Comparison of ENCODE assay signal across 19 cellular contexts in genomic region chr7:142884285-142884637, GRCh38. TPM values are rescaled to one million over a fixed set of nuclear protein-coding genes. Genes with fewer than 3 reads are reported as not detected.
DNase-seq lines count a peak whose midpoint lies in the region; ATAC-seq and TF ChIP-seq lines count a peak whose summit lies in the region.
"Had no signal": no experiment of that assay in that cellular context is flagged by ENCODE, and none has a peak within 500 bp of the region (broad histone marks: within the 10 kb centered on the region; RNA-seq: fewer than 3 reads in every experiment).

No MANE protein-coding gene starts in this region.

- H3K27ac Mint-ChIP-seq in neural crest cell (ENCODE audit: unreplicated experiment) (peak overlapping the region; percentile 72), type B pancreatic cell (no peak overlapping the region), osteocyte (ENCODE audit: unreplicated experiment) (no peak overlapping the region)
- H3K27ac Mint-ChIP-seq: GM23338 had no signal

- ATAC-seq in body of pancreas: no peak
- ATAC-seq: GM23338, HCT116, HepG2 had no signal

- H3K27ac ChIP-seq in OCI-LY3 (ENCODE audit: low read length) (no peak overlapping the region), body of pancreas (peak overlapping the region in 3 of 4 donors; percentile 73 to 79 (median 78))

- peak overlapping the region; percentile 3; the same call in 1 of the 2 replicates for H3K9ac ChIP-seq in OCI-LY3 (ENCODE audit: low read length)

- H3K4me2 ChIP-seq in OCI-LY3 (ENCODE audit: low read length): peak overlapping the region; percentile 32
- H3K4me2 ChIP-seq: GM23338 had no signal

- H3K36me3 Mint-ChIP-seq in neural crest cell (ENCODE audit: low read depth): no peaks in the 10 kb centered on the region
- no peaks in the 10 kb centered on the region for H3K36me3 Mint-ChIP-seq in type B pancreatic cell
- no peaks in the 10 kb centered on the region for H3K36me3 Mint-ChIP-seq in osteocyte (ENCODE audit: unreplicated experiment)
- H3K36me3 Mint-ChIP-seq: CD14-positive monocyte had no signal

- H3K9me3 Mint-ChIP-seq in neural crest cell: peaks cover 4% of the 10 kb centered on the region
- H3K9me3 Mint-ChIP-seq in type B pancreatic cell: no peaks in the 10 kb centered on the region
- no peaks in the 10 kb centered on the region for H3K9me3 Mint-ChIP-seq in osteocyte (ENCODE audit: unreplicated experiment)
- H3K9me3 Mint-ChIP-seq: CD14-positive monocyte, GM23338 had no signal

- H2AFZ ChIP-seq in OCI-LY3 (ENCODE audit: low read depth, low read length): peak overlapping the region; percentile 47
- H2AFZ ChIP-seq: GM23338 had no signal

- TF ChIP-seq CTCF in OCI-LY3 (IDR thresholded peaks at IDR 0.05; ENCODE audit: low read depth, low read length) (no peak), body of pancreas (IDR thresholded peaks at IDR 0.05) (no peak), neural crest cell (conservative IDR thresholded peaks at IDR 0.05) (no peak), type B pancreatic cell (conservative IDR thresholded peaks at IDR 0.05) (no peak), osteocyte (IDR thresholded peaks at IDR 0.05) (no peak)

- peak in 1 of 3 donors; percentile 17 for TF ChIP-seq POLR2A in body of pancreas (IDR thresholded peaks at IDR 0.05)

- intact Hi-C loops in body of pancreas (cut with DNase I): no loop called here

- H3K4me1 Mint-ChIP-seq in neural crest cell (peaks cover 5% of the 10 kb centered on the region), type B pancreatic cell (ENCODE audit: unreplicated experiment) (peaks cover 5% of the 10 kb centered on the region), osteocyte (ENCODE audit: unreplicated experiment) (no peaks in the 10 kb centered on the region)
- H3K4me1 Mint-ChIP-seq: CD14-positive monocyte had no signal

- H3K27me3 ChIP-seq in OCI-LY3 (ENCODE audit: low read depth, low read length) (peaks cover 14% of the 10 kb centered on the region), body of pancreas (no peaks in the 10 kb centered on the region)

- H3K27me3 Mint-ChIP-seq in neural crest cell (ENCODE audit: low read depth): peaks cover 29% of the 10 kb centered on the region
- H3K27me3 Mint-ChIP-seq in type B pancreatic cell: peaks cover 9% of the 10 kb centered on the region
- peaks cover 14% of the 10 kb centered on the region for H3K27me3 Mint-ChIP-seq in osteocyte (ENCODE audit: unreplicated experiment)

- H4K20me1 ChIP-seq in OCI-LY3 (ENCODE audit: insufficient read depth, low read length): no peaks in the 10 kb centered on the region

- no peak for DNase-seq in body of pancreas
- no peak for DNase-seq in neural crest cell (ENCODE audit: low read depth, low spot score)
- peak; percentile 22 for DNase-seq in type B pancreatic cell (ENCODE audit: extremely low spot score, unreplicated experiment)
- no peak for DNase-seq in osteocyte (ENCODE audit: extremely low spot score, unreplicated experiment)
- DNase-seq in hypothalamus (lab: John Stamatoyannopoulos, UW): no peak
- DNase-seq in medulla oblongata (ENCODE audit: extremely low spot score): no peak
- DNase-seq: AML-193, DMS 273 treated with DMSO at 0.1 percent for 48 hours, GDM1, KG1, NCI-H1417, NCI-H187 treated with DMSO at 0.1 percent for 48 hours, NCI-H226 had no signal

- H3K36me3 ChIP-seq in OCI-LY3 (replicated peaks; ENCODE audit: low read depth, low read length): no peaks in the 10 kb centered on the region
- no peaks in the 10 kb centered on the region for H3K36me3 ChIP-seq in body of pancreas (replicated peaks in 1 of 2; ENCODE audit: insufficient read depth in 1 of 2, low read depth in 2 of 2)

- no peaks in the 10 kb centered on the region for H3K79me2 ChIP-seq in OCI-LY3 (ENCODE audit: low read length)

- no peaks in the 10 kb centered on the region for H3K9me3 ChIP-seq in OCI-LY3 (ENCODE audit: insufficient read depth, low read length)
- H3K9me3 ChIP-seq in body of pancreas: no peaks in the 10 kb centered on the region

- H3K4me1 ChIP-seq in OCI-LY3 (ENCODE audit: low read length) (peaks cover 40% of the 10 kb centered on the region), body of pancreas (peaks cover 9% of the 10 kb centered on the region)

- WGBS in body of pancreas, 2 donors: 53 to 57% methylated on average over 4 of the region's 4 CpGs

- H3K4me3 ChIP-seq in OCI-LY3 (ENCODE audit: low read length) (no peak overlapping the region), body of pancreas (no peak overlapping the region)
- H3K4me3 ChIP-seq: GM23338 had no signal

- no peak overlapping the region for H3K4me3 Mint-ChIP-seq in neural crest cell
- no peak overlapping the region for H3K4me3 Mint-ChIP-seq in type B pancreatic cell
- H3K4me3 Mint-ChIP-seq in osteocyte (ENCODE audit: unreplicated experiment): no peak overlapping the region
- H3K4me3 Mint-ChIP-seq: CD14-positive monocyte, GM23338 had no signal

RNA-seq across cellular contexts. Expression of gene TRPV6, which starts 1.3 kb away (rescaled TPM):
- total RNA-seq in body of pancreas (100 to 1,000 TPM in 1 of 2 donors, 10 to 100 TPM in 1; 61.7 to 110 TPM), neural crest cell (0.07 and 0.16 TPM in 2 replicates), type B pancreatic cell (ENCODE audit: low replicate concordance) (5.4 and 8.1 TPM in 2 replicates), osteocyte (not detected in 2 replicates)
- total RNA-seq: Daoy, HepG2 had no signal

RNA-seq across cellular contexts. Expression of gene EPHB6, which starts 29.4 kb away (rescaled TPM):
- total RNA-seq in body of pancreas (10 to 100 TPM; 37.1 to 84.0 TPM), neural crest cell (12.3 and 12.5 TPM in 2 replicates), type B pancreatic cell (ENCODE audit: low replicate concordance) (8.4 and 8.8 TPM in 2 replicates), osteocyte (13.7 and 14.7 TPM in 2 replicates)
- total RNA-seq: HepG2 had no signal

RNA-seq across cellular contexts. Expression of gene TRPV5, which starts 49.3 kb away (rescaled TPM):
- not detected for total RNA-seq in body of pancreas
- 0.07 TPM in 1 of 2 replicates, not detected in the other for total RNA-seq in neural crest cell
- total RNA-seq in type B pancreatic cell (ENCODE audit: low replicate concordance): not detected in 2 replicates
- total RNA-seq in osteocyte: not detected in 2 replicates
- total RNA-seq: GM23338, HepG2 had no signal

RNA-seq across cellular contexts. Expression of gene LLCFC1, which starts 55.0 kb away (rescaled TPM):
- not detected for total RNA-seq in body of pancreas
- total RNA-seq in neural crest cell: not detected in 2 replicates
- total RNA-seq in type B pancreatic cell (ENCODE audit: low replicate concordance): not detected in 2 replicates
- total RNA-seq in osteocyte: not detected in 2 replicates
- total RNA-seq: Daoy, GM23338, HepG2 had no signal
